Comparison of ENCODE assay signal across 11 cellular contexts in genomic region chr3:50254577-50255250, GRCh38. TPM values are rescaled to one million over a fixed set of nuclear protein-coding genes. Genes with fewer than 3 reads are reported as not detected.
DNase-seq lines count a peak whose midpoint lies in the region; ATAC-seq, FAIRE-seq and TF ChIP-seq lines count a peak whose summit lies in the region.
"Had no signal": no experiment of that assay in that cellular context is flagged by ENCODE, and none has a peak within 500 bp of the region (broad histone marks: within the 10 kb centered on the region; RNA-seq: fewer than 3 reads in every experiment).

No MANE protein-coding gene starts in this region.

- H3K27ac ChIP-seq in HEK293 (ENCODE audit: extremely low read depth, low read depth, low read length) (no peak overlapping the region), astrocyte (ENCODE audit: low read depth, low read length) (peak overlapping the region; percentile 57)

- ATAC-seq in stimulated activated effector memory CD8-positive, alpha-beta T cell treated with anti-CD3 and anti-CD28 coated beads, Interleukin-12 subunit alpha, Interleukin-12 subunit beta, amount 100 ng/mL, for 72 hours, result no peak
- ATAC-seq in GM19455 (IDR thresholded peaks at IDR 0.05; ENCODE audit: unreplicated experiment), result no peak

- no peak for DNase-seq in astrocyte (ENCODE audit: low read depth)
- peak; percentile 93 for DNase-seq in cardiac septum (ENCODE audit: low spot score)
- no peak for DNase-seq in stimulated activated effector memory CD8-positive, alpha-beta T cell treated with anti-CD3 and anti-CD28 coated beads, Interleukin-12 subunit alpha, Interleukin-12 subunit beta, amount 100 ng/mL, for 72 hours (ENCODE audit: low spot score in 2 of 2)
- no peak for DNase-seq in DMS153 treated with DMSO at 0.1 percent for 48 hours (lab: John Stamatoyannopoulos, UW; ENCODE audit: unreplicated experiment)
- DNase-seq in NCI-H1048 (lab: John Stamatoyannopoulos, UW), result no peak
- DNase-seq in RPMI8226, result no peak
- DNase-seq: activated CD4-positive, alpha-beta T cell treated with anti-CD3 and anti-CD28 coated beads, Interleukin-2, amount 50 U/mL, for 48 hours; NCI-H1694 treated with DMSO at 0.1 percent for 48 hours; stimulated activated CD4-positive, alpha-beta T cell treated with anti-CD3 and anti-CD28 coated beads, Interleukin-2, amount 100 ng/mL, for 48 hours had no signal

- H3K4me1 Mint-ChIP-seq in astrocyte (ENCODE audit: low read depth, unreplicated experiment), result peaks cover 36% of the 10 kb centered on the region
- peaks cover 44% of the 10 kb centered on the region for H3K4me1 Mint-ChIP-seq in stimulated activated effector memory CD8-positive, alpha-beta T cell treated with anti-CD3 and anti-CD28 coated beads, Interleukin-12 subunit alpha, Interleukin-12 subunit beta, amount 100 ng/mL, for 72 hours

- H3K27me3 ChIP-seq in astrocyte (ENCODE audit: insufficient read depth, low read length), result no peaks in the 10 kb centered on the region

- peaks cover 74% of the 10 kb centered on the region for H4K20me1 ChIP-seq in astrocyte (ENCODE audit: insufficient read depth, low read length)

- H3K4me3 ChIP-seq in HEK293 (ENCODE audit: low read depth, low read length) (no peak overlapping the region), astrocyte (ENCODE audit: insufficient read depth, low read depth, low read length) (no peak overlapping the region)

- peaks cover 14% of the 10 kb centered on the region for H3K36me3 Mint-ChIP-seq in astrocyte (ENCODE audit: low read depth, unreplicated experiment)
- peaks cover 99% of the 10 kb centered on the region for H3K36me3 Mint-ChIP-seq in stimulated activated effector memory CD8-positive, alpha-beta T cell treated with anti-CD3 and anti-CD28 coated beads, Interleukin-12 subunit alpha, Interleukin-12 subunit beta, amount 100 ng/mL, for 72 hours

- H3K36me3 ChIP-seq in HEK293 (ENCODE audit: control insufficient read depth in 2 of 2, insufficient read depth in 1 of 2, low read length in 2 of 2) (peaks cover 5 to 54% of the 10 kb centered on the region in 2 experiments), astrocyte (ENCODE audit: insufficient read depth, low read length) (peaks cover 29% of the 10 kb centered on the region)

- peak overlapping the region; percentile 39 for H3K4me2 ChIP-seq in astrocyte (ENCODE audit: low read length)

- H3K79me2 ChIP-seq in astrocyte (ENCODE audit: insufficient read depth, low read length), result peaks cover 71% of the 10 kb centered on the region

- intact Hi-C loops in cardiac septum (cut with DNase I), result no loop called here

- no peak for TF ChIP-seq CTCF in HEK293 (tag by site-specific recombination; IDR thresholded peaks at IDR 0.05)
- TF ChIP-seq CTCF in astrocyte (IDR thresholded peaks at IDR 0.05; ENCODE audit: insufficient read depth, low read depth, low read length), result no peak

- H3K27ac Mint-ChIP-seq in astrocyte (ENCODE audit: unreplicated experiment), result no peak overlapping the region
- H3K27ac Mint-ChIP-seq in stimulated activated effector memory CD8-positive, alpha-beta T cell treated with anti-CD3 and anti-CD28 coated beads, Interleukin-12 subunit alpha, Interleukin-12 subunit beta, amount 100 ng/mL, for 72 hours, result peak overlapping the region; percentile 86

- CTCF ChIA-PET in HEK293 (lab: Yijun Ruan, JAX), result interaction anchor here (0.7 to 2.5 kb wide), 4 partner anchors 8 to 701 kb away, joined by 3 to 20 read pairs (median 3); no protein-coding TSS in a partner anchor

- peak overlapping the region; percentile 45 for H3K9ac ChIP-seq in astrocyte (ENCODE audit: low read length)

- no peaks in the 10 kb centered on the region for H3K9me3 Mint-ChIP-seq in astrocyte (ENCODE audit: unreplicated experiment)
- no peaks in the 10 kb centered on the region for H3K9me3 Mint-ChIP-seq in stimulated activated effector memory CD8-positive, alpha-beta T cell treated with anti-CD3 and anti-CD28 coated beads, Interleukin-12 subunit alpha, Interleukin-12 subunit beta, amount 100 ng/mL, for 72 hours

- H3K9me3 ChIP-seq in HEK293 (ENCODE audit: control insufficient read depth, insufficient read depth, low read depth, low read length) (no peaks in the 10 kb centered on the region), astrocyte (ENCODE audit: insufficient read depth, low read depth, low read length) (no peaks in the 10 kb centered on the region)

- H3K4me3 Mint-ChIP-seq in astrocyte (ENCODE audit: unreplicated experiment), result no peak overlapping the region
- H3K4me3 Mint-ChIP-seq in stimulated activated effector memory CD8-positive, alpha-beta T cell treated with anti-CD3 and anti-CD28 coated beads, Interleukin-12 subunit alpha, Interleukin-12 subunit beta, amount 100 ng/mL, for 72 hours, result no peak overlapping the region

- H3K4me1 ChIP-seq in HEK293 (ENCODE audit: control insufficient read depth, insufficient read depth, low read length) (no peaks in the 10 kb centered on the region; the same call in 1 of the 2 replicates), astrocyte (ENCODE audit: insufficient read depth, low read length) (peaks cover 42% of the 10 kb centered on the region)

- POLR2A ChIA-PET in HEK293 (lab: Yijun Ruan, JAX), result interaction anchor here (1.6 kb wide), 1 partner anchor 10 kb away, joined by 4 read pairs; no protein-coding TSS in a partner anchor

- H2AFZ ChIP-seq in astrocyte (ENCODE audit: low read depth, low read length), result no peak overlapping the region

- FAIRE-seq in astrocyte (lab: Jason Lieb, UNC), result no peak

- no peaks in the 10 kb centered on the region for H3K27me3 Mint-ChIP-seq in astrocyte (ENCODE audit: low read depth, unreplicated experiment)

TF ChIP-seq in HEK293, 187 proteins besides CTCF, POLR2A, EP300 and RAD21:
- no peak for TF ChIP-seq ZNF571 (tag by site-specific recombination; IDR thresholded peaks at IDR 0.05)
- TF ChIP-seq, protein P1, sequence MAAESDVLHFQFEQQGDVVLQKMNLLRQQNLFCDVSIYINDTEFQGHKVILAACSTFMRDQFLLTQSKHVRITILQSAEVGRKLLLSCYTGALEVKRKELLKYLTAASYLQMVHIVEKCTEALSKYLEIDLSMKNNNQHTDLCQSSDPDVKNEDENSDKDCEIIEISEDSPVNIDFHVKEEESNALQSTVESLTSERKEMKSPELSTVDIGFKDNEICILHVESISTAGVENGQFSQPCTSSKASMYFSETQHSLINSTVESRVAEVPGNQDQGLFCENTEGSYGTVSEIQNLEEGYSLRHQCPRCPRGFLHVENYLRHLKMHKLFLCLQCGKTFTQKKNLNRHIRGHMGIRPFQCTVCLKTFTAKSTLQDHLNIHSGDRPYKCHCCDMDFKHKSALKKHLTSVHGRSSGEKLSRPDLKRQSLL (tag by site-specific recombination; IDR thresholded peaks at IDR 0.05), result peak; percentile 37; the same call in 1 of the 2 replicates
- no peak for TF ChIP-seq HIC1 (tag by site-specific recombination; IDR thresholded peaks at IDR 0.05)

RNA-seq across cellular contexts. Expression of gene SEMA3B, which starts 14.2 kb away (rescaled TPM):
- total RNA-seq in astrocyte (4.9 and 5.9 TPM in 2 replicates), cardiac septum (26.5 TPM)

RNA-seq across cellular contexts. Expression of gene GNAI2, which starts 18.7 kb away (rescaled TPM):
- total RNA-seq in astrocyte (380 and 381 TPM in 2 replicates), cardiac septum (153 TPM)

RNA-seq across cellular contexts. Expression of gene LSMEM2, which starts 24.2 kb away (rescaled TPM):
- total RNA-seq in astrocyte (0.30 TPM in 1 of 2 replicates, not detected in the other), cardiac septum (25.7 TPM)

RNA-seq across cellular contexts. Expression of gene IFRD2, which starts 37.5 kb away (rescaled TPM):
- total RNA-seq in astrocyte, result 59.2 and 66.8 TPM in 2 replicates
- total RNA-seq in cardiac septum, result 45.7 TPM

RNA-seq across cellular contexts. Expression of gene HYAL3, which starts 44.5 kb away (rescaled TPM):
- 6.3 and 6.9 TPM in 2 replicates for total RNA-seq in astrocyte
- 1.3 TPM for total RNA-seq in cardiac septum

Comparison
In these comparisons a context has a peak if more than half of its experiments do, and no peak if none do; other contexts are left out.
1. RNA of gene LSMEM2, which starts 24.2 kb away (total RNA-seq): 25.7 TPM in cardiac septum (single experiment); 0.30 TPM in astrocyte; every median in the first group is over 10 times any median in the second.